ENCODE assay signal across 8 cellular contexts in genomic region chr12:2682301-2683282, GRCh38.
DNase-seq lines count a peak whose midpoint lies in the region; ATAC-seq, FAIRE-seq and TF ChIP-seq lines count a peak whose summit lies in the region.

No MANE protein-coding gene starts in this region.

- intact Hi-C loops in MCF 10A (cut with micrococcal nuclease) (loop anchor here (1.0 to 5.0 kb wide), 3 partner anchors 42 to 102 kb away; no protein-coding TSS in a partner anchor), breast epithelium (cut with DNase I; ENCODE audit: low total_unique reads) (no loop called here)

- H3K4me1 ChIP-seq in breast epithelium, result no peaks in the 10 kb centered on the region

- no peak for FAIRE-seq in H54 (lab: Jason Lieb, UNC)

- H3K4me1 Mint-ChIP-seq in MCF 10A (ENCODE audit: insufficient read depth, unreplicated experiment) (no peaks in the 10 kb centered on the region), neural crest cell (peaks cover 22% of the 10 kb centered on the region)

- TF ChIP-seq CTCF in MCF 10A (IDR thresholded peaks at IDR 0.05; ENCODE audit: unreplicated experiment), result peak; percentile 37
- TF ChIP-seq CTCF in breast epithelium (IDR thresholded peaks at IDR 0.05), result peak in 1 of 3 donors; percentile 15
- TF ChIP-seq CTCF in neural crest cell (conservative IDR thresholded peaks at IDR 0.05), result peak; percentile 67

- BruUV-seq in MCF 10A (replicated peaks; lab: Mats Ljungman, UMichigan), result no TSS peak

- no peak overlapping the region for H3K4me3 Mint-ChIP-seq in MCF 10A (ENCODE audit: unreplicated experiment)
- peak overlapping the region; percentile 67 for H3K4me3 Mint-ChIP-seq in neural crest cell

- no peak overlapping the region for H3K27ac ChIP-seq in breast epithelium

- H3K27ac Mint-ChIP-seq in MCF 10A (ENCODE audit: low read depth, unreplicated experiment) (no peak overlapping the region), neural crest cell (ENCODE audit: unreplicated experiment) (no peak overlapping the region)

- POLR2A ChIA-PET in MCF 10A (lab: Yijun Ruan, JAX), result interaction anchor here (0.6 to 1.2 kb wide), 2 partner anchors 63 to 114 kb away, joined by 3 read pairs; no protein-coding TSS in a partner anchor

- peaks cover 7% of the 10 kb centered on the region for H3K36me3 Mint-ChIP-seq in MCF 10A (ENCODE audit: insufficient read depth, unreplicated experiment)
- peaks cover 2% of the 10 kb centered on the region for H3K36me3 Mint-ChIP-seq in neural crest cell (ENCODE audit: low read depth)

- no peak overlapping the region for H3K4me3 ChIP-seq in breast epithelium

- H3K9me3 Mint-ChIP-seq in MCF 10A (ENCODE audit: unreplicated experiment) (peaks cover 7% of the 10 kb centered on the region), neural crest cell (peaks cover 2% of the 10 kb centered on the region)

- peak; percentile 40 for ATAC-seq in esophagus mucosa

- H3K27me3 Mint-ChIP-seq in MCF 10A (ENCODE audit: insufficient read depth, unreplicated experiment), result peaks cover 14% of the 10 kb centered on the region
- H3K27me3 Mint-ChIP-seq in neural crest cell (ENCODE audit: low read depth), result peaks cover 2% of the 10 kb centered on the region

- CTCF ChIA-PET in MCF 10A (lab: Yijun Ruan, JAX), result interaction anchor here (0.5 to 3.3 kb wide), 17 partner anchors 12 to 440 kb away, joined by 3 to 38 read pairs (median 4); no protein-coding TSS in a partner anchor

- no peak for TF ChIP-seq POLR2A in breast epithelium (IDR thresholded peaks at IDR 0.05)
- no peak for TF ChIP-seq POLR2A in H54 (IDR thresholded peaks at IDR 0.05; ENCODE audit: low read depth, low read length)

- no peaks in the 10 kb centered on the region for H3K36me3 ChIP-seq in breast epithelium

- H3K27me3 ChIP-seq in breast epithelium, result no peaks in the 10 kb centered on the region

- DNase-seq in MCF 10A (ENCODE audit: unreplicated experiment) (peak; percentile 55), breast epithelium (ENCODE audit: low spot score in 2 of 2) (no peak), NCI-H1694 (lab: John Stamatoyannopoulos, UW) (peak; percentile 64), neural crest cell (ENCODE audit: low read depth, low spot score) (peak; percentile 36), H54 (ENCODE audit: insufficient read length, low spot score) (no peak), HuH-7.5 (ENCODE audit: low spot score) (no peak)
- peak; percentile 26 for DNase-seq in activated CD4-positive, alpha-beta T cell treated with anti-CD3 and anti-CD28 coated beads for 1 hour

- no peaks in the 10 kb centered on the region for H3K9me3 ChIP-seq in breast epithelium

Comparison
In these comparisons a context has a peak if more than half of its experiments do, and no peak if none do; other contexts are left out.
1. DNase-seq: peak in MCF 10A (single experiment), NCI-H1694 (single experiment), activated CD4-positive, alpha-beta T cell treated with anti-CD3 and anti-CD28 coated beads for 1 hour (single experiment) and neural crest cell (single experiment); none in breast epithelium (0 of 2), H54 (single experiment) and HuH-7.5 (single experiment).